Comparison of ENCODE assay signal across 8 cellular contexts in the genomic region with DNA sequence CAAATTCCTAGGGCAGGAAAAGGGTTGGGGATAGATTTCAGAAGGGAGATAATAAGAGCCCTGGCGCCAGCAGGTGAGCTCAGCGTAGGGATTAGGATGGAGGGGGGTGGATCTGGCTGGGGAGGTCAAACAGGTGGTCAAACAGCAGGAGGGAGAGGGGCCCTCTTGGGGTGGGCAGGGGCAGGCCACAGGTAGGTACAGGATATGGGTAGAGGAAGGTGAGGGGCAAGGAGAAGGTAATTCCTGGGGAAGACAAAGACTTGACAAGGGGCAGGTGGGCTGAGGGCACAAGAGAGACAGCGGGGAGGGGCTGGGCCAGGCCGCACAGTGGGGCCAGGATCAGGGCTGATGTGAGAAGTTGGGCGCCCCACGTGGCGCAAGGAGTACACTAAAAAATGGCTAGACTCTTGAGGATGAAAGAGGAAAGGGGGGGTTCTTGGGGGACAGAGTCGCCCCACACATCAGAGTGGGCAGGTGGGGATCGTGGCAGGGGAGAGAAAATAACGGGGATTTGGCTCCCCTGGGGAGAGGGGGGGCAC. TPM values are rescaled to one million over a fixed set of nuclear protein-coding genes. Genes with fewer than 3 reads are reported as not detected.
A peak's percentile ranks its signal among the peaks of the same experiment; 100 is the strongest.
DNase-seq lines count a peak whose midpoint lies in the region; ATAC-seq, FAIRE-seq and TF ChIP-seq lines count a peak whose summit lies in the region.

No MANE protein-coding gene starts in this region.

- peak overlapping the region; percentile 53 for H3K4me2 ChIP-seq in IMR-90 (ENCODE audit: low read depth, low read length)

- peaks cover 11% of the 10 kb centered on the region for H3K36me3 ChIP-seq in IMR-90 (ENCODE audit: control insufficient read depth, insufficient read depth, low read length)
- H3K36me3 ChIP-seq in bronchial epithelial cell (ENCODE audit: control insufficient read depth, insufficient read depth, low read length), result peaks cover 13% of the 10 kb centered on the region

- H3K9me1 ChIP-seq in IMR-90 (ENCODE audit: insufficient read depth, low read length), result 0 out of 2 replicates have a peak, but pooled peaks cover 4% of the 10 kb centered on the region

- 0 out of 2 replicates have a peak, but pooled peaks have one; percentile 1 for ATAC-seq in IMR-90 (ENCODE audit: low read depth)
- no peak for ATAC-seq in HG02571 (IDR thresholded peaks at IDR 0.05; ENCODE audit: unreplicated experiment)
- ATAC-seq in HG03159 (IDR thresholded peaks at IDR 0.05; ENCODE audit: unreplicated experiment), result no peak

- BruUV-seq in IMR-90 (replicated peaks; lab: Mats Ljungman, UMichigan), result no TSS peak

- peak overlapping the region; percentile 60 for H3K4me3 ChIP-seq in IMR-90 (ENCODE audit: insufficient read depth, low read depth, low read length)
- peak overlapping the region; percentile 99 for H3K4me3 ChIP-seq in bronchial epithelial cell (ENCODE audit: low read depth, low read length)

- H2BK15ac ChIP-seq in IMR-90 (ENCODE audit: low read depth, low read length), result no peak overlapping the region

- TF ChIP-seq RAD21 in IMR-90 (IDR thresholded peaks at IDR 0.05; ENCODE audit: low read length), result peak; percentile 34; the same call in 1 of the 2 replicates

- H3K27ac ChIP-seq in IMR-90 (ENCODE audit: insufficient read depth, low read length), result peak overlapping the region; percentile 39; the same call in 1 of the 2 replicates

- peaks cover 26 to 49% of the 10 kb centered on the region in 2 experiments for H3K79me1 ChIP-seq in IMR-90 (ENCODE audit: low read depth in 1 of 2, low read length in 2 of 2)

- H3K56ac ChIP-seq in IMR-90 (ENCODE audit: extremely low read depth, insufficient read depth, low read length), result peak overlapping the region; percentile 8; the same call in 1 of the 2 replicates

- no peak for TF ChIP-seq POLR2A in IMR-90 (IDR thresholded peaks at IDR 0.05; ENCODE audit: low read depth, low read length)

- TF ChIP-seq CTCF in IMR-90 (conservative IDR thresholded peaks at IDR 0.05; ENCODE audit: low read depth, low read length) (peak; percentile 35), bronchial epithelial cell (IDR thresholded peaks at IDR 0.05; ENCODE audit: insufficient read depth, low read length, severe bottlenecking) (peak; percentile 53)

- 16% methylated on average over 7 of the region's 10 CpGs; no CpG with 5 or more reads in 1 of the 2 experiments for whole genome bisulfite sequencing in IMR-90 (ENCODE audit: extremely low coverage in 2 of 2, insufficient read length in 1 of 2), 2 experiments

- no peaks in the 10 kb centered on the region for H3K27me3 ChIP-seq in IMR-90 (ENCODE audit: control insufficient read depth, insufficient read depth, low read length)
- no peaks in the 10 kb centered on the region for H3K27me3 ChIP-seq in bronchial epithelial cell (ENCODE audit: control insufficient read depth, insufficient read depth, low read length)

- in situ Hi-C loops in IMR-90 (cut with MboI; ENCODE audit: low sequenced_read_pairs), result no loop called here

- peak overlapping the region; percentile 54 for H3K4ac ChIP-seq in IMR-90 (ENCODE audit: low read depth, low read length)

- peak overlapping the region; percentile 73; the same call in 1 of the 2 replicates for H3K23ac ChIP-seq in IMR-90 (ENCODE audit: low read depth, low read length)

- 0 out of 2 replicates have a peak overlapping the region, but pooled peaks have one; percentile 32 for H4K91ac ChIP-seq in IMR-90 (ENCODE audit: insufficient read depth, low read depth, low read length)

- no peaks in the 10 kb centered on the region for H3K9me3 ChIP-seq in IMR-90 (ENCODE audit: control insufficient read depth, insufficient read depth, low read length)

- peak overlapping the region; percentile 94 for H2AK9ac ChIP-seq in IMR-90 (replicated peaks; ENCODE audit: low read depth, low read length, poor library complexity)

- POLR2A ChIA-PET in IMR-90 (lab: Charles Lee; ENCODE audit: unreplicated experiment), result no interaction called here

- peak overlapping the region; percentile 66 for H3K9ac ChIP-seq in IMR-90 (ENCODE audit: low read depth, low read length)

- H4K5ac ChIP-seq in IMR-90 (ENCODE audit: low read depth, low read length), result no peak overlapping the region

- intact Hi-C loops in IMR-90 (cut with micrococcal nuclease), result no loop called here

- H2BK120ac ChIP-seq in IMR-90 (ENCODE audit: low read depth, low read length), result no peak overlapping the region; the same call in 1 of the 2 replicates

- no peak overlapping the region for H3K18ac ChIP-seq in IMR-90 (ENCODE audit: low read depth, low read length)

- H2BK5ac ChIP-seq in IMR-90 (ENCODE audit: low read depth, low read length, poor library complexity, severe bottlenecking), result no peak overlapping the region

- H4K8ac ChIP-seq in IMR-90 (ENCODE audit: low read depth in 2 of 2, low read length in 2 of 2), result peak overlapping the region; percentile 39 to 80; a peak in 2 of 4 replicates

- H3K4me1 ChIP-seq in IMR-90 (ENCODE audit: control insufficient read depth, insufficient read depth, low read length), result peaks cover 2% of the 10 kb centered on the region

- peak overlapping the region; percentile 90 for H2AK5ac ChIP-seq in IMR-90 (ENCODE audit: low read depth, low read length)

- peak overlapping the region; percentile 93 for H2AFZ ChIP-seq in IMR-90 (replicated peaks; ENCODE audit: low read length, poor library complexity)

- H4K20me1 ChIP-seq in IMR-90 (ENCODE audit: insufficient read depth, low read length), result no peaks in the 10 kb centered on the region

- peak; percentile 83 for DNase-seq in D341Med (ENCODE audit: low spot score)
- DNase-seq in IMR-90, result peak; percentile 21
- DNase-seq in T-helper 22 cell (ENCODE audit: low read depth), result peak; percentile 26
- DNase-seq in bronchial epithelial cell (ENCODE audit: low read depth), result no peak
- peak; percentile 32 for DNase-seq in kidney tubule cell (ENCODE audit: low spot score)
- DNase-seq in stimulated activated CD4-positive, alpha-beta T cell treated with anti-CD3 and anti-CD28 coated beads, Interleukin-4, amount 100 ng/mL, for 48 hours (ENCODE audit: low read depth in 2 of 2), result peak; percentile 44 to 54

- no peak overlapping the region for H2BK20ac ChIP-seq in IMR-90 (ENCODE audit: low read depth, low read length)

- dilution Hi-C loops in IMR-90 (cut with HindIII; ENCODE audit: low sequenced_read_pairs, unreplicated experiment), result no loop called here

- FAIRE-seq in bronchial epithelial cell (lab: Jason Lieb, UNC), result no peak

- H3K14ac ChIP-seq in IMR-90 (replicated peaks; ENCODE audit: low read depth, low read length), result peak overlapping the region; percentile 77; the same call in 1 of the 2 replicates

- CTCF ChIA-PET in IMR-90 (lab: Yijun Ruan, JAX), result no interaction called here

TF ChIP-seq in IMR-90, 13 proteins besides CTCF, POLR2A, EP300 and RAD21:
- peak; percentile 83; the same call in 1 of the 2 replicates for TF ChIP-seq MXI1 (IDR thresholded peaks at IDR 0.05; ENCODE audit: borderline replicate concordance, low read depth, low read length)
- TF ChIP-seq MAZ (IDR thresholded peaks at IDR 0.05; ENCODE audit: borderline replicate concordance, low read depth, low read length), result peak; percentile 16; the same call in 1 of the 2 replicates
- TF ChIP-seq RFX5 (IDR thresholded peaks at IDR 0.05; ENCODE audit: low read depth, low read length), result no peak
- TF ChIP-seq, protein P1, sequence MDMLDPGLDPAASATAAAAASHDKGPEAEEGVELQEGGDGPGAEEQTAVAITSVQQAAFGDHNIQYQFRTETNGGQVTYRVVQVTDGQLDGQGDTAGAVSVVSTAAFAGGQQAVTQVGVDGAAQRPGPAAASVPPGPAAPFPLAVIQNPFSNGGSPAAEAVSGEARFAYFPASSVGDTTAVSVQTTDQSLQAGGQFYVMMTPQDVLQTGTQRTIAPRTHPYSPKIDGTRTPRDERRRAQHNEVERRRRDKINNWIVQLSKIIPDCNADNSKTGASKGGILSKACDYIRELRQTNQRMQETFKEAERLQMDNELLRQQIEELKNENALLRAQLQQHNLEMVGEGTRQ (IDR thresholded peaks at IDR 0.05; ENCODE audit: low read depth, low read length), result peak; percentile 63; the same call in 1 of the 2 replicates

RNA-seq across cellular contexts. Expression of a gene that starts 0.7 kb away (rescaled TPM):
- total RNA-seq in IMR-90 (2012; rRNA removed) (5.7 and 7.8 TPM in 2 replicates), bronchial epithelial cell (8.2 and 11.0 TPM in 2 replicates)
- 12.9 and 13.3 TPM in 2 replicates for polyA plus RNA-seq in IMR-90 (2012; rRNA removed)
- 7.1 and 11.1 TPM in 2 replicates for polyA plus RNA-seq in IMR-90 (2012; cell fraction: cytosol; rRNA removed)
- 50.6 and 58.6 TPM in 2 replicates for polyA plus RNA-seq in IMR-90 (2012; cell fraction: nucleus; rRNA removed; ENCODE audit: low replicate concordance)

RNA-seq across cellular contexts. Expression of a gene that starts 3.7 kb away (rescaled TPM):
- 3.6 and 3.9 TPM in 2 replicates for total RNA-seq in IMR-90 (2012; rRNA removed)
- 8.5 and 9.3 TPM in 2 replicates for polyA plus RNA-seq in IMR-90 (2012; rRNA removed)
- 3.6 and 11.0 TPM in 2 replicates for polyA plus RNA-seq in IMR-90 (2012; cell fraction: cytosol; rRNA removed)
- polyA plus RNA-seq in IMR-90 (2012; cell fraction: nucleus; rRNA removed; ENCODE audit: low replicate concordance), result 3.6 and 5.5 TPM in 2 replicates
- total RNA-seq in bronchial epithelial cell, result 6.6 and 13.3 TPM in 2 replicates

RNA-seq across cellular contexts. Expression of a gene that starts 21.4 kb away (rescaled TPM):
- total RNA-seq in IMR-90 (2012; rRNA removed) (8.2 and 9.2 TPM in 2 replicates), bronchial epithelial cell (30.3 and 37.5 TPM in 2 replicates)
- polyA plus RNA-seq in IMR-90 (2012; rRNA removed), result 21.8 and 22.0 TPM in 2 replicates
- 14.2 and 23.7 TPM in 2 replicates for polyA plus RNA-seq in IMR-90 (2012; cell fraction: cytosol; rRNA removed)
- 67.7 and 136 TPM in 2 replicates for polyA plus RNA-seq in IMR-90 (2012; cell fraction: nucleus; rRNA removed; ENCODE audit: low replicate concordance)

RNA-seq across cellular contexts. Expression of a gene that starts 22.0 kb away (rescaled TPM):
- total RNA-seq in IMR-90 (2012; rRNA removed) (not detected in 2 replicates), bronchial epithelial cell (114 and 135 TPM in 2 replicates)
- polyA plus RNA-seq in IMR-90 (2012; rRNA removed), result 0.17 and 0.37 TPM in 2 replicates
- polyA plus RNA-seq in IMR-90 (2012; cell fraction: cytosol; rRNA removed), result 0.22 and 0.26 TPM in 2 replicates
- polyA plus RNA-seq in IMR-90 (2012; cell fraction: nucleus; rRNA removed; ENCODE audit: low replicate concordance), result 0.25 TPM in 1 of 2 replicates, not detected in the other

RNA-seq across cellular contexts. Expression of a gene that starts 47.9 kb away (rescaled TPM):
- total RNA-seq in IMR-90 (2012; rRNA removed) (0.36 and 0.56 TPM in 2 replicates), bronchial epithelial cell (6.6 and 7.8 TPM in 2 replicates)
- 0.55 and 0.59 TPM in 2 replicates for polyA plus RNA-seq in IMR-90 (2012; rRNA removed)
- polyA plus RNA-seq in IMR-90 (2012; cell fraction: cytosol; rRNA removed), result 0.31 and 0.86 TPM in 2 replicates
- polyA plus RNA-seq in IMR-90 (2012; cell fraction: nucleus; rRNA removed; ENCODE audit: low replicate concordance), result 0.10 and 0.45 TPM in 2 replicates
